In the genomic region with DNA sequence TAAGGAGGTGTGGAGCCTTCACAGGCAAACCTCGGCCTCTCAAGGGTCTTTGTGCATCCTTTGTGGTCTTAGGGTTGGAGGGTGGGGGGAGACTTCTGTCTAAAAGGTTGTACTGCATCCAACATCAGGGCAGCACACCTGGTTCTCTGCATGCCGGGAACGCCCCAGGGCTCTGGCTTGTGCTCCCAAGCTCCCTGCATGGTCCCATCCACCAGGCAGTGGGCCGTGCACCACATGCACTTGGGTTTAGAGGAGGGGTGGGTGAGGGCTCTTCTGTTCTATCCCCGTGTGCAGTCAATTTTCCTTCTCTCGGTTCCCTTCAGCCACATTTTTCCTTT, we compare ENCODE assay signal across 23 cellular contexts.
DNase-seq lines count a peak whose midpoint lies in the region; ATAC-seq, FAIRE-seq and TF ChIP-seq lines count a peak whose summit lies in the region.
"Had no signal": no experiment of that assay in that cellular context is flagged by ENCODE, and none has a peak within 500 bp of the region (broad histone marks: within the 10 kb centered on the region; RNA-seq: fewer than 3 reads in every experiment).

No MANE protein-coding gene starts in this region.

- H2AFZ ChIP-seq in H1 (ENCODE audit: low read length), result no peak overlapping the region
- H2AFZ ChIP-seq: GM23248 had no signal

- CTCF ChIA-PET in H1 (lab: Charles Lee; ENCODE audit: partially characterized antibody), result interaction anchor here (0.5 to 1.4 kb wide), 8 partner anchors 17 to 994 kb away, joined by 3 to 6 read pairs (median 3); no protein-coding TSS in a partner anchor

- H3K4ac ChIP-seq in H1 (replicated peaks; ENCODE audit: insufficient read length, low read depth, low read length), result no peak overlapping the region

- H3K4me1 Mint-ChIP-seq in osteocyte (ENCODE audit: unreplicated experiment), result no peaks in the 10 kb centered on the region
- H3K4me1 Mint-ChIP-seq: B cell; CD8-positive, alpha-beta memory T cell had no signal

- no peak overlapping the region for H3K4me3 Mint-ChIP-seq in osteocyte (ENCODE audit: unreplicated experiment)
- H3K4me3 Mint-ChIP-seq: B cell; CD14-positive monocyte; CD4-positive, alpha-beta T cell; CD8-positive, alpha-beta memory T cell; H9 had no signal

- H2BK20ac ChIP-seq in H1 (ENCODE audit: low read length), result no peak overlapping the region

- H3K14ac ChIP-seq in H1 (ENCODE audit: insufficient read length), result no peak overlapping the region

- H3K9me3 Mint-ChIP-seq in osteocyte (ENCODE audit: unreplicated experiment), result no peaks in the 10 kb centered on the region
- H3K9me3 Mint-ChIP-seq: CD4-positive, alpha-beta T cell had no signal

- no peak for TF ChIP-seq EP300 in H1 (IDR thresholded peaks at IDR 0.05; ENCODE audit: borderline replicate concordance in 1 of 2, low read depth in 2 of 2, low read length in 2 of 2)

- FAIRE-seq in H1 (lab: Jason Lieb, UNC), result no peak
- FAIRE-seq: A204.1, D721Med, GM12878, GM19239 had no signal

- no peak overlapping the region for H3K18ac ChIP-seq in H1 (ENCODE audit: extremely low read depth, low read length)

- no peak for TF ChIP-seq CTCF in H1 (IDR thresholded peaks at IDR 0.05; ENCODE audit: control extremely low read depth in 1 of 3, insufficient read depth in 1 of 3, low read depth in 1 of 3, low read length in 3 of 3)
- no peak for TF ChIP-seq CTCF in osteocyte (IDR thresholded peaks at IDR 0.05)

- no peak for TF ChIP-seq RAD21 in H1 (IDR thresholded peaks at IDR 0.05 in 1 of 2, conservative IDR thresholded peaks at IDR 0.05 in 1 of 2; ENCODE audit: low read depth in 2 of 2, low read length in 2 of 2)

- peak overlapping the region; percentile 75; the same call in 1 of the 2 replicates for H3K4me2 ChIP-seq in BLaER1
- no peak overlapping the region for H3K4me2 ChIP-seq in H1 (ENCODE audit: insufficient read depth in 1 of 2, low read depth in 2 of 2, low read length in 2 of 2)

- H3K79me2 ChIP-seq in H1 (ENCODE audit: control insufficient read depth in 1 of 2, insufficient read depth in 2 of 2, low read length in 2 of 2), result no peaks in the 10 kb centered on the region

- no peak overlapping the region for H4K5ac ChIP-seq in H1 (ENCODE audit: insufficient read length, low read depth, low read length)

- no peak overlapping the region for H4K8ac ChIP-seq in H1 (ENCODE audit: extremely low read depth, insufficient read depth, low read length)

- H3K36me3 Mint-ChIP-seq in osteocyte (ENCODE audit: unreplicated experiment), result no peaks in the 10 kb centered on the region
- H3K36me3 Mint-ChIP-seq: CD14-positive monocyte had no signal

- POLR2A ChIA-PET in H1 (lab: Charles Lee; ENCODE audit: partially characterized antibody), result interaction anchor here (0.9 kb wide), 1 partner anchor 9 kb away, joined by 4 read pairs; no protein-coding TSS in a partner anchor

- no peak overlapping the region for H3K56ac ChIP-seq in H1 (replicated peaks; ENCODE audit: insufficient read length, low read depth, low read length)

- peak overlapping the region; percentile 75; the same call in 1 of the 2 replicates for H2BK12ac ChIP-seq in H1 (ENCODE audit: low read depth, low read length)

- no peak overlapping the region for H4K91ac ChIP-seq in H1 (replicated peaks; ENCODE audit: insufficient read length, low read length)

- H3K27me3 Mint-ChIP-seq in osteocyte (ENCODE audit: unreplicated experiment), result peaks cover 8% of the 10 kb centered on the region

- 83% methylated on average over 6 of the region's 6 CpGs; no CpG with 5 or more reads in 1 of the 2 experiments for WGBS in H1 (ENCODE audit: extremely low coverage in 1 of 2, insufficient coverage in 1 of 2, insufficient read length in 1 of 2, insufficient replicate concordance in 2 of 2, low coverage in 1 of 2, low lambda C conversion rate in 2 of 2, missing lambda C conversion rate in 1 of 2), 2 experiments
- WGBS in aorta, 2 donors, result 89 to 98% methylated on average over 6 of the region's 6 CpGs

- H3K27me3 ChIP-seq in BLaER1 (no peaks in the 10 kb centered on the region), H1 (replicated peaks in 1 of 4; ENCODE audit: control insufficient read depth in 3 of 4, extremely low read depth in 1 of 4, insufficient read depth in 3 of 4, low read length in 3 of 4) (no peaks in the 10 kb centered on the region), aorta (ENCODE audit: control insufficient read depth in 1 of 2, insufficient read depth in 2 of 2, low read length in 1 of 2) (no peaks in the 10 kb centered on the region)
- H3K27me3 ChIP-seq: BLaER1 treated with 17β-estradiol and CSF1 and Interleukin-3, amounts not matched to agents 10 nM and 100 nM had no signal

- no peak for ATAC-seq in aorta (ENCODE audit: low FRiP score)
- no peak for ATAC-seq in HG02571 (IDR thresholded peaks at IDR 0.05; ENCODE audit: unreplicated experiment)
- ATAC-seq: GM12878 had no signal

- no peaks in the 10 kb centered on the region for H3K23me2 ChIP-seq in H1 (ENCODE audit: low read depth, low read length)

- H3K36me3 ChIP-seq in BLaER1 (no peaks in the 10 kb centered on the region), H1 (ENCODE audit: control insufficient read depth in 2 of 4, insufficient read depth in 4 of 4, low read length in 3 of 4) (no peaks in the 10 kb centered on the region), aorta (ENCODE audit: control insufficient read depth in 1 of 2, insufficient read depth in 2 of 2, low read length in 1 of 2) (no peaks in the 10 kb centered on the region)
- H3K36me3 ChIP-seq: BLaER1 treated with 17β-estradiol and CSF1 and Interleukin-3, amounts not matched to agents 10 nM and 100 nM had no signal

- no peak overlapping the region for H2BK15ac ChIP-seq in H1 (ENCODE audit: low read length)

- no peak overlapping the region for H3K27ac ChIP-seq in BLaER1
- no peak overlapping the region for H3K27ac ChIP-seq in H1 (ENCODE audit: low read depth, low read length)
- peak overlapping the region; percentile 7 to 70 for H3K27ac ChIP-seq in aorta (ENCODE audit: low read depth in 1 of 2, low read length in 2 of 2)
- H3K27ac ChIP-seq: 22Rv1; BLaER1 treated with 17β-estradiol and CSF1 and Interleukin-3, amounts not matched to agents 10 nM and 100 nM; GM23248 had no signal

- H3K4me3 ChIP-seq in BLaER1 (no peak overlapping the region), H1 (ENCODE audit: extremely low read depth in 1 of 4, insufficient read depth in 2 of 4, low read depth in 3 of 4, low read length in 4 of 4) (no peak overlapping the region), aorta (ENCODE audit: low read length in 2 of 2) (no peak overlapping the region)
- H3K4me3 ChIP-seq: BLaER1 treated with 17β-estradiol and CSF1 and Interleukin-3, amounts not matched to agents 10 nM and 100 nM; GM12878; GM23248 had no signal

- no peak overlapping the region for H2BK5ac ChIP-seq in H1 (ENCODE audit: low read depth, low read length)

- peak overlapping the region; percentile 9; the same call in 1 of the 2 replicates for H2AK5ac ChIP-seq in H1 (ENCODE audit: low read depth, low read length)

- H2BK120ac ChIP-seq in H1 (replicated peaks; ENCODE audit: low read depth, low read length), result no peak overlapping the region

- TF ChIP-seq POLR2A in H1 (IDR thresholded peaks at IDR 0.05; ENCODE audit: control extremely low read depth in 1 of 2, low read depth in 2 of 2, low read length in 2 of 2), result no peak

- H3K23ac ChIP-seq in H1 (ENCODE audit: insufficient read length), result no peak overlapping the region

- H4K20me1 ChIP-seq in BLaER1 (no peaks in the 10 kb centered on the region), H1 (replicated peaks in 1 of 2; ENCODE audit: control insufficient read depth in 1 of 2, insufficient read depth in 2 of 2, low read length in 2 of 2) (no peaks in the 10 kb centered on the region)
- H4K20me1 ChIP-seq: BLaER1 treated with 17β-estradiol and CSF1 and Interleukin-3, amounts not matched to agents 10 nM and 100 nM had no signal

- no peak overlapping the region for H3K27ac Mint-ChIP-seq in osteocyte (ENCODE audit: unreplicated experiment)
- H3K27ac Mint-ChIP-seq: B cell; CD4-positive, alpha-beta T cell; CD8-positive, alpha-beta memory T cell; H9 had no signal

- intact Hi-C loops in aorta (cut with DNase I), result no loop called here

- H3K79me1 ChIP-seq in H1 (ENCODE audit: low read depth, low read length), result no peaks in the 10 kb centered on the region

- H3K4me1 ChIP-seq in BLaER1, result peaks cover 19% of the 10 kb centered on the region
- H3K4me1 ChIP-seq in H1 (replicated peaks in 1 of 4; ENCODE audit: control insufficient read depth in 3 of 4, insufficient read depth in 4 of 4, low read length in 3 of 4), result peaks cover 2 to 11% (median 5%) of the 10 kb centered on the region in 4 experiments; a peak in 6 of 7 replicates
- peaks cover 0 to 2% of the 10 kb centered on the region in 2 donors for H3K4me1 ChIP-seq in aorta (ENCODE audit: control insufficient read depth in 1 of 2, insufficient read depth in 2 of 2, low read length in 2 of 2)

- peaks cover 8% of the 10 kb centered on the region; the same call in 1 of the 2 replicates for H3K9me3 ChIP-seq in BLaER1
- H3K9me3 ChIP-seq in H1 (ENCODE audit: insufficient read depth in 2 of 2, low read depth in 1 of 2, low read length in 1 of 2), result no peaks in the 10 kb centered on the region; a peak in 1 of 4 replicates
- no peaks in the 10 kb centered on the region for H3K9me3 ChIP-seq in aorta (ENCODE audit: control insufficient read depth, low read length)

- H3K9ac ChIP-seq in BLaER1 (no peak overlapping the region), H1 (replicated peaks in 1 of 4; ENCODE audit: extremely low read depth in 1 of 4, low read depth in 3 of 4, low read length in 3 of 4) (no peak overlapping the region)
- H3K9ac ChIP-seq: BLaER1 treated with 17β-estradiol and CSF1 and Interleukin-3, amounts not matched to agents 10 nM and 100 nM; GM23248 had no signal

- DNase-seq in H1 (ENCODE audit: low read depth in 1 of 2, low spot score in 2 of 2) (no peak), osteocyte (ENCODE audit: extremely low spot score, unreplicated experiment) (peak; percentile 77), aorta (no peak), NCI-H2196 (lab: John Stamatoyannopoulos, UW; ENCODE audit: unreplicated experiment) (no peak), mucosa of gallbladder (ENCODE audit: low spot score) (no peak)
- DNase-seq: CD4-positive, alpha-beta T cell; CD8-positive, alpha-beta memory T cell; DMS 273 treated with DMSO at 0.1 percent for 48 hours; DMS79; EL; GDM1; GM23248; H9 had no signal

TF ChIP-seq in H1, 55 proteins besides CTCF, POLR2A, EP300 and RAD21 (continues in another document):
- TF ChIP-seq, protein P1, sequence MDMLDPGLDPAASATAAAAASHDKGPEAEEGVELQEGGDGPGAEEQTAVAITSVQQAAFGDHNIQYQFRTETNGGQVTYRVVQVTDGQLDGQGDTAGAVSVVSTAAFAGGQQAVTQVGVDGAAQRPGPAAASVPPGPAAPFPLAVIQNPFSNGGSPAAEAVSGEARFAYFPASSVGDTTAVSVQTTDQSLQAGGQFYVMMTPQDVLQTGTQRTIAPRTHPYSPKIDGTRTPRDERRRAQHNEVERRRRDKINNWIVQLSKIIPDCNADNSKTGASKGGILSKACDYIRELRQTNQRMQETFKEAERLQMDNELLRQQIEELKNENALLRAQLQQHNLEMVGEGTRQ (IDR thresholded peaks at IDR 0.05; ENCODE audit: low read length), result no peak
- TF ChIP-seq CHD2 (IDR thresholded peaks at IDR 0.05; ENCODE audit: low read length) (no peak), JUND (IDR thresholded peaks at IDR 0.05; ENCODE audit: low read length) (no peak), CTBP2 (IDR thresholded peaks at IDR 0.05; ENCODE audit: borderline replicate concordance, insufficient read depth, insufficient read length, low read length) (no peak), BCL11A (IDR thresholded peaks at IDR 0.05; ENCODE audit: low read depth in 2 of 2, low read length in 2 of 2) (no peak)

Comparison
In these comparisons a context has a peak if more than half of its experiments do, and no peak if none do; other contexts are left out.
1. H3K27ac ChIP-seq: peak in aorta (2 of 2); none in BLaER1 (single experiment) and H1 (single experiment).